Comparison of ENCODE assay signal across 1 cellular context in the genomic region with DNA sequence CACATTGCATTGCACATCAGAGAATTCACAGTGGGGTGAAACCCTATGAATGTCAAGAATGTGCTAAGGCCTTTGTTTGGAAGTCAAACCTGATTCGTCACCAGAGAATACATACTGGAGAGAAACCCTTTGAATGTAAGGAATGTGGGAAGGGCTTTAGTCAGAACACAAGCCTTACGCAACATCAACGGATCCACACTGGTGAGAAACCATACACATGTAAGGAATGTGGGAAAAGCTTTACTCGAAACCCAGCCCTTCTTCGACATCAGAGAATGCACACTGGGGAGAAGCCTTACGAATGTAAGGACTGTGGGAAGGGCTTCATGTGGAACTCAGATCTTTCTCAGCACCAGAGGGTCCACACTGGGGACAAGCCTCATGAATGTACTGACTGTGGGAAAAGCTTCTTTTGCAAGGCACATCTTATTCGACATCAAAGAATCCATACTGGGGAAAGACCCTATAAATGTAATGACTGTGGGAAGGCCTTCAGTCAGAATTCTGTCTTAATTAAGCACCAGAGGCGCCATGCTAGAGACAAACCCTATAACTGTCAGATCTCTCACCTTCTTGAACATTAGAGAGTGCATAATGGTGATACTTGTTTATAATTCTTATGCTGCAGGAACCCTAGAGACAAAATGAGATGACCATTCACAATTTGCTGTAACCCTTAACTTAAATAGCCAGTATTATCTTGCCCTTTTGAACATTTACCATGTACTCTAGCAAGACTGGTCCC.
A peak's percentile ranks its signal among the peaks of the same experiment; 100 is the strongest.
TF ChIP-seq lines count a peak whose summit lies in the region.

No MANE protein-coding gene starts in this region.

TF ChIP-seq in HepG2, 621 proteins besides CTCF, POLR2A, EP300 and RAD21 (continued from another document and continues in another):
- TF ChIP-seq POLR2AphosphoS2 (IDR thresholded peaks at IDR 0.05; ENCODE audit: low read depth, low read length) (no peak), ZNF253 (CRISPR knock-in tag; IDR thresholded peaks at IDR 0.05; ENCODE audit: borderline replicate concordance) (no peak), THAP9 (CRISPR knock-in tag; IDR thresholded peaks at IDR 0.05; ENCODE audit: borderline replicate concordance) (no peak), ZNF597 (CRISPR knock-in tag; IDR thresholded peaks at IDR 0.05) (no peak), SNAPC4 (CRISPR knock-in tag; IDR thresholded peaks at IDR 0.05) (no peak), RXRB (CRISPR knock-in tag; IDR thresholded peaks at IDR 0.05; ENCODE audit: borderline replicate concordance) (no peak), NFYC (CRISPR knock-in tag; IDR thresholded peaks at IDR 0.05) (0 out of 2 replicates have a peak, but pooled peaks have one; percentile 22), ZNF614 (CRISPR knock-in tag; IDR thresholded peaks at IDR 0.05; ENCODE audit: borderline replicate concordance) (no peak), FLYWCH1 (CRISPR knock-in tag; IDR thresholded peaks at IDR 0.05) (no peak), NCOA2 (CRISPR knock-in tag; IDR thresholded peaks at IDR 0.05) (0 out of 2 replicates have a peak, but pooled peaks have one; percentile 31), ZBTB3 (CRISPR knock-in tag; IDR thresholded peaks at IDR 0.05; ENCODE audit: borderline replicate concordance, low read depth) (no peak), ZNF441 (CRISPR knock-in tag; IDR thresholded peaks at IDR 0.05; ENCODE audit: borderline replicate concordance) (no peak), ZFP90 (CRISPR knock-in tag; IDR thresholded peaks at IDR 0.05; ENCODE audit: borderline replicate concordance) (0 out of 2 replicates have a peak, but pooled peaks have one; percentile 26), ZNF354B (CRISPR knock-in tag; IDR thresholded peaks at IDR 0.05) (no peak), FOXK1 (CRISPR knock-in tag; IDR thresholded peaks at IDR 0.05; ENCODE audit: borderline replicate concordance, low read depth) (peak; percentile 27; the same call in 1 of the 2 replicates), ZNF747 (CRISPR knock-in tag; IDR thresholded peaks at IDR 0.05; ENCODE audit: borderline replicate concordance) (no peak), ZNF20 (CRISPR knock-in tag; IDR thresholded peaks at IDR 0.05) (no peak), SP5 (CRISPR knock-in tag; IDR thresholded peaks at IDR 0.05; ENCODE audit: borderline replicate concordance, low read depth) (no peak), TEF (CRISPR knock-in tag; IDR thresholded peaks at IDR 0.05) (peak; percentile 81), ZNF501 (CRISPR knock-in tag; IDR thresholded peaks at IDR 0.05) (no peak), SOX5 (CRISPR knock-in tag; IDR thresholded peaks at IDR 0.05; ENCODE audit: borderline replicate concordance) (peak; percentile 89), IKZF5 (CRISPR knock-in tag; IDR thresholded peaks at IDR 0.05) (no peak), ZNF619 (CRISPR knock-in tag; IDR thresholded peaks at IDR 0.05) (no peak), TARDBP (CRISPR knock-in tag; IDR thresholded peaks at IDR 0.05) (no peak), REXO4 (CRISPR knock-in tag; IDR thresholded peaks at IDR 0.05; ENCODE audit: borderline replicate concordance) (no peak), MLLT10 (CRISPR knock-in tag; IDR thresholded peaks at IDR 0.05) (no peak), HNRNPUL1 (IDR thresholded peaks at IDR 0.05; ENCODE audit: low read depth, low read length) (no peak), RARA (CRISPR knock-in tag; IDR thresholded peaks at IDR 0.05) (peak; percentile 31; the same call in 1 of the 2 replicates), FOSL1 (CRISPR knock-in tag; IDR thresholded peaks at IDR 0.05; ENCODE audit: borderline replicate concordance) (no peak), ZNF547 (CRISPR knock-in tag; IDR thresholded peaks at IDR 0.05) (no peak), ZFP41 (CRISPR knock-in tag; IDR thresholded peaks at IDR 0.05; ENCODE audit: borderline replicate concordance) (no peak), MTF2 (CRISPR knock-in tag; IDR thresholded peaks at IDR 0.05; ENCODE audit: borderline replicate concordance) (no peak), GATAD1 (CRISPR knock-in tag; IDR thresholded peaks at IDR 0.05) (no peak), GATAD2A (CRISPR knock-in tag; IDR thresholded peaks at IDR 0.05) (peak; percentile 45; the same call in 1 of the 2 replicates), GTF2F1 (IDR thresholded peaks at IDR 0.05; ENCODE audit: low read length) (no peak)
- TF ChIP-seq, protein P1, sequence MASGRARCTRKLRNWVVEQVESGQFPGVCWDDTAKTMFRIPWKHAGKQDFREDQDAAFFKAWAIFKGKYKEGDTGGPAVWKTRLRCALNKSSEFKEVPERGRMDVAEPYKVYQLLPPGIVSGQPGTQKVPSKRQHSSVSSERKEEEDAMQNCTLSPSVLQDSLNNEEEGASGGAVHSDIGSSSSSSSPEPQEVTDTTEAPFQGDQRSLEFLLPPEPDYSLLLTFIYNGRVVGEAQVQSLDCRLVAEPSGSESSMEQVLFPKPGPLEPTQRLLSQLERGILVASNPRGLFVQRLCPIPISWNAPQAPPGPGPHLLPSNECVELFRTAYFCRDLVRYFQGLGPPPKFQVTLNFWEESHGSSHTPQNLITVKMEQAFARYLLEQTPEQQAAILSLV (CRISPR knock-in tag; IDR thresholded peaks at IDR 0.05; ENCODE audit: borderline replicate concordance) = no peak
- TF ChIP-seq, protein P2, sequence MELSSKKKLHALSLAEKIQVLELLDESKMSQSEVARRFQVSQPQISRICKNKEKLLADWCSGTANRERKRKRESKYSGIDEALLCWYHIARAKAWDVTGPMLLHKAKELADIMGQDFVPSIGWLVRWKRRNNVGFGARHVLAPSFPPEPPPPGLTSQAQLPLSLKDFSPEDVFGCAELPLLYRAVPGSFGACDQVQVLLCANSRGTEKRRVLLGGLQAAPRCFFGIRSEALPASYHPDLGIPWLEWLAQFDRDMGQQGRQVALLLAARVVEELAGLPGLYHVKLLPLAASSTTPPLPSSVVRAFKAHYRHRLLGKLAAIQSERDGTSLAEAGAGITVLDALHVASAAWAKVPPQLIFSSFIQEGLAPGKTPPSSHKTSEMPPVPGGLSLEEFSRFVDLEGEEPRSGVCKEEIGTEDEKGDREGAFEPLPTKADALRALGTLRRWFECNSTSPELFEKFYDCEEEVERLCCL (CRISPR knock-in tag; IDR thresholded peaks at IDR 0.05; ENCODE audit: borderline replicate concordance) = no peak
- TF ChIP-seq, protein P3, sequence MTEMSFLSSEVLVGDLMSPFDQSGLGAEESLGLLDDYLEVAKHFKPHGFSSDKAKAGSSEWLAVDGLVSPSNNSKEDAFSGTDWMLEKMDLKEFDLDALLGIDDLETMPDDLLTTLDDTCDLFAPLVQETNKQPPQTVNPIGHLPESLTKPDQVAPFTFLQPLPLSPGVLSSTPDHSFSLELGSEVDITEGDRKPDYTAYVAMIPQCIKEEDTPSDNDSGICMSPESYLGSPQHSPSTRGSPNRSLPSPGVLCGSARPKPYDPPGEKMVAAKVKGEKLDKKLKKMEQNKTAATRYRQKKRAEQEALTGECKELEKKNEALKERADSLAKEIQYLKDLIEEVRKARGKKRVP (CRISPR knock-in tag; IDR thresholded peaks at IDR 0.05) = peak in 1 of 2 experiments; percentile 32; a peak in 1 of 4 replicates
- TF ChIP-seq, protein P4, sequence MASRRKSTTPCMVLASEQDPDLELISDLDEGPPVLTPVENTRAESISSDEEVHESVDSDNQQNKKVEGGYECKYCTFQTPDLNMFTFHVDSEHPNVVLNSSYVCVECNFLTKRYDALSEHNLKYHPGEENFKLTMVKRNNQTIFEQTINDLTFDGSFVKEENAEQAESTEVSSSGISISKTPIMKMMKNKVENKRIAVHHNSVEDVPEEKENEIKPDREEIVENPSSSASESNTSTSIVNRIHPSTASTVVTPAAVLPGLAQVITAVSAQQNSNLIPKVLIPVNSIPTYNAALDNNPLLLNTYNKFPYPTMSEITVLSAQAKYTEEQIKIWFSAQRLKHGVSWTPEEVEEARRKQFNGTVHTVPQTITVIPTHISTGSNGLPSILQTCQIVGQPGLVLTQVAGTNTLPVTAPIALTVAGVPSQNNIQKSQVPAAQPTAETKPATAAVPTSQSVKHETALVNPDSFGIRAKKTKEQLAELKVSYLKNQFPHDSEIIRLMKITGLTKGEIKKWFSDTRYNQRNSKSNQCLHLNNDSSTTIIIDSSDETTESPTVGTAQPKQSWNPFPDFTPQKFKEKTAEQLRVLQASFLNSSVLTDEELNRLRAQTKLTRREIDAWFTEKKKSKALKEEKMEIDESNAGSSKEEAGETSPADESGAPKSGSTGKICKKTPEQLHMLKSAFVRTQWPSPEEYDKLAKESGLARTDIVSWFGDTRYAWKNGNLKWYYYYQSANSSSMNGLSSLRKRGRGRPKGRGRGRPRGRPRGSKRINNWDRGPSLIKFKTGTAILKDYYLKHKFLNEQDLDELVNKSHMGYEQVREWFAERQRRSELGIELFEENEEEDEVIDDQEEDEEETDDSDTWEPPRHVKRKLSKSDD (CRISPR knock-in tag; IDR thresholded peaks at IDR 0.05; ENCODE audit: low read depth) = no peak
